Comparison of ENCODE assay signal across 16 cellular contexts in the genomic region with DNA sequence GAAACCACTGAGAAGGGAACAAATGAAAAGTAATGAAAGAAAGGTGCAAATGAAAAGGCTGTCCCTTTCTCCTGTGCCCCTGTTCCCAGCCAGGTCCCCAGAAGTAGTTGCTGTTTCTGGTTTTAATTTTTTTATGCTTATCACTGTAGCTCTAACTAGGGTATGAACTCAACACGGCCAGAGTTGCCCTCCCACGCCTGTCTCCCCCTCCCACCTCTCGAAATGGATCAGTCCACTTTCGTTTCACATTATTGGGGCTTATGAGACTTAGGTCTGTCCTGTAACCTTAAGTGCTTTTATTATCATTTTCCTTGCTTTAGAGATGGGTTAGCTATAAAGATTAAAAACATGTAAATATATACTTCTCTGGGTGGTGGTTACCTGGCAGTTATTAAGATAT. TPM values are rescaled to one million over a fixed set of nuclear protein-coding genes. Genes with fewer than 3 reads are reported as not detected.
A peak's percentile ranks its signal among the peaks of the same experiment; 100 is the strongest.
DNase-seq lines count a peak whose midpoint lies in the region; ATAC-seq and TF ChIP-seq lines count a peak whose summit lies in the region.
"Had no signal": no experiment of that assay in that cellular context is flagged by ENCODE, and none has a peak within 500 bp of the region (broad histone marks: within the 10 kb centered on the region; RNA-seq: fewer than 3 reads in every experiment).

No MANE protein-coding gene starts in this region.

- H4K20me1 ChIP-seq in OCI-LY7 (ENCODE audit: insufficient read depth, low read length): no peaks in the 10 kb centered on the region

- H3K9me3 ChIP-seq in OCI-LY7 (ENCODE audit: low read length) (no peaks in the 10 kb centered on the region), upper lobe of right lung (no peaks in the 10 kb centered on the region)

- peak overlapping the region; percentile 24 for H3K27ac Mint-ChIP-seq in stimulated activated memory B cell treated with anti-CD40 and anti-IgM and Interleukin-4, amounts not matched to agents 10 μg/mL and 1 μg/mL and 100 μg/mL, for 72 hours
- H3K27ac Mint-ChIP-seq: CD8-positive, alpha-beta T cell had no signal

- H3K36me3 ChIP-seq in OCI-LY7 (ENCODE audit: insufficient read depth, low read length): peaks cover 13% of the 10 kb centered on the region; the same call in 1 of the 2 replicates
- H3K36me3 ChIP-seq in upper lobe of right lung: peaks cover 15% of the 10 kb centered on the region

- POLR2A ChIA-PET in OCI-LY7 (lab: Charles Lee): interaction anchor here (0.8 kb wide), 1 partner anchor 60 kb away, joined by 3 read pairs; no protein-coding TSS in a partner anchor

- H3K9me2 ChIP-seq in OCI-LY7 (ENCODE audit: insufficient read depth, low read length): no peaks in the 10 kb centered on the region

- no peak overlapping the region for H3K4me2 ChIP-seq in OCI-LY7 (ENCODE audit: low read length)

- no peaks in the 10 kb centered on the region for H3K4me1 Mint-ChIP-seq in stimulated activated memory B cell treated with anti-CD40 and anti-IgM and Interleukin-4, amounts not matched to agents 10 μg/mL and 1 μg/mL and 100 μg/mL, for 72 hours
- H3K4me1 Mint-ChIP-seq: CD14-positive monocyte had no signal

- peaks cover 93% of the 10 kb centered on the region for H3K36me3 Mint-ChIP-seq in stimulated activated memory B cell treated with anti-CD40 and anti-IgM and Interleukin-4, amounts not matched to agents 10 μg/mL and 1 μg/mL and 100 μg/mL, for 72 hours

- no peaks in the 10 kb centered on the region for H3K27me3 Mint-ChIP-seq in stimulated activated memory B cell treated with anti-CD40 and anti-IgM and Interleukin-4, amounts not matched to agents 10 μg/mL and 1 μg/mL and 100 μg/mL, for 72 hours

- no peaks in the 10 kb centered on the region for H3K79me2 ChIP-seq in OCI-LY7 (ENCODE audit: insufficient read depth, low read depth, low read length)

- intact Hi-C loops in OCI-LY7 (cut with micrococcal nuclease; ENCODE audit: unreplicated experiment): no loop called here
- intact Hi-C loops in upper lobe of right lung (cut with DNase I): no loop called here

- CTCF ChIA-PET in OCI-LY7 (lab: Charles Lee; ENCODE audit: unreplicated experiment): no interaction called here

- BruUV-seq in OCI-LY7 (replicated peaks; lab: Mats Ljungman, UMichigan): no TSS peak

- H3K4me3 ChIP-seq in OCI-LY7 (ENCODE audit: low read depth, low read length, poor library complexity, severe bottlenecking) (no peak overlapping the region), fibroblast of mammary gland (ENCODE audit: control insufficient read depth, low read depth, low read length) (no peak overlapping the region), upper lobe of right lung (no peak overlapping the region)

- DNase-seq in GM13976 (ENCODE audit: low spot score): peak; percentile 8
- DNase-seq in OCI-LY7 (ENCODE audit: low spot score): peak; percentile 12
- peak; percentile 25 for DNase-seq in fibroblast of mammary gland (ENCODE audit: low read depth)
- no peak for DNase-seq in upper lobe of right lung
- DNase-seq: CD8-positive, alpha-beta T cell; COR-L47; DND-41; GDM1; GOT3; H9; KBM-7 had no signal

- H3K27ac ChIP-seq in OCI-LY7 (ENCODE audit: low read depth, low read length, poor library complexity, severe bottlenecking) (no peak overlapping the region), upper lobe of right lung (no peak overlapping the region)
- H3K27ac ChIP-seq: HL-60 had no signal

- no peaks in the 10 kb centered on the region for H3K9me3 Mint-ChIP-seq in stimulated activated memory B cell treated with anti-CD40 and anti-IgM and Interleukin-4, amounts not matched to agents 10 μg/mL and 1 μg/mL and 100 μg/mL, for 72 hours
- H3K9me3 Mint-ChIP-seq: CD8-positive, alpha-beta T cell; H9 had no signal

- H3K4me3 Mint-ChIP-seq in stimulated activated memory B cell treated with anti-CD40 and anti-IgM and Interleukin-4, amounts not matched to agents 10 μg/mL and 1 μg/mL and 100 μg/mL, for 72 hours: no peak overlapping the region
- H3K4me3 Mint-ChIP-seq: CD14-positive monocyte; CD8-positive, alpha-beta T cell; H9 had no signal

- TF ChIP-seq CTCF in GM13976 (IDR thresholded peaks at IDR 0.05; ENCODE audit: borderline replicate concordance, control extremely low read depth, extremely low read depth, insufficient read depth, missing control alignments) (no peak), OCI-LY7 (conservative IDR thresholded peaks at IDR 0.05; ENCODE audit: low read length) (no peak), fibroblast of mammary gland (conservative IDR thresholded peaks at IDR 0.05; ENCODE audit: control insufficient read depth, insufficient read depth, low read depth, low read length) (no peak), upper lobe of right lung (IDR thresholded peaks at IDR 0.05) (no peak)

- no peaks in the 10 kb centered on the region for H3K27me3 ChIP-seq in upper lobe of right lung

- in situ Hi-C loops in GM13976 (cut with MboI; ENCODE audit: low sequenced_read_pairs, unreplicated experiment): no loop called here

- H2AFZ ChIP-seq in OCI-LY7 (ENCODE audit: low read length): no peak overlapping the region

- H3K4me1 ChIP-seq in OCI-LY7 (ENCODE audit: insufficient read depth, low read length, poor library complexity, severe bottlenecking): no peaks in the 10 kb centered on the region
- no peaks in the 10 kb centered on the region for H3K4me1 ChIP-seq in upper lobe of right lung

- no peak for ATAC-seq in stimulated activated memory B cell treated with anti-CD40 and anti-IgM and Interleukin-4, amounts not matched to agents 10 μg/mL and 1 μg/mL and 100 μg/mL, for 72 hours
- ATAC-seq in GM21515 (IDR thresholded peaks at IDR 0.05; ENCODE audit: unreplicated experiment) (no peak), upper lobe of right lung (no peak), HG03097 (IDR thresholded peaks at IDR 0.05; ENCODE audit: low FRiP score, unreplicated experiment) (no peak)
- ATAC-seq: CD8-positive, alpha-beta T cell had no signal

RNA-seq across cellular contexts. Expression of a gene that starts 8.6 kb away (rescaled TPM):
- total RNA-seq in OCI-LY7 (2014; rRNA removed; shearing (Covaris generic)): 20.4 and 25.9 TPM in 2 replicates
- total RNA-seq in OCI-LY7 (2022): 28.1 and 28.3 TPM in 2 replicates
- 18.0 TPM for total RNA-seq in upper lobe of right lung

RNA-seq across cellular contexts. Expression of a gene that starts 54.4 kb away (rescaled TPM):
- total RNA-seq in OCI-LY7 (2014; rRNA removed; shearing (Covaris generic)): 44.7 and 45.9 TPM in 2 replicates
- 91.4 and 95.0 TPM in 2 replicates for total RNA-seq in OCI-LY7 (2022)
- 80.7 TPM for total RNA-seq in upper lobe of right lung
